16 cellular contexts compared by ENCODE assay signal in the genomic region with DNA sequence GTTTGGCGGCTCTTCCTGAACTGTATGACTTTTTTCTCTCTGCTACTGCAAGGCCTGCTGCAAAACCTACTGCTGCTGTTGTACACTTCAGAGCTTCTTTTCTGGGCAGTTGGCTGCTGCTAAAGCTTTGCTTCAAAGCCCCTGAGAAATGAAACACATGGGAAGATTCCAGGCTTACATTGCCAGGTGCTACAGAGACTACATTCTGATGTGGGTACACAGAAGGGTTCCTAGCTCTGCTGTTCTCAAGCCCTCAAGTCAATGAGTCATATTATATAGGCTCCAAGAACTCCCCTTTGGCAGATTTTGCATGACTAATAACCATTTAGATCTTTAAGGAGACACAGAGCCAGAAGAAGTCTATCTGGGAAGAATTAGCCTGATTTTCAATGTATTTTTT. TPM values are rescaled to one million over a fixed set of nuclear protein-coding genes. Genes with fewer than 3 reads are reported as not detected.
DNase-seq lines count a peak whose midpoint lies in the region; ATAC-seq and TF ChIP-seq lines count a peak whose summit lies in the region.
"Had no signal": no experiment of that assay in that cellular context is flagged by ENCODE, and none has a peak within 500 bp of the region (broad histone marks: within the 10 kb centered on the region; RNA-seq: fewer than 3 reads in every experiment).

No MANE protein-coding gene starts in this region.

- no peak for TF ChIP-seq POLR2A in IMR-90 (IDR thresholded peaks at IDR 0.05; ENCODE audit: low read depth, low read length)

- TF ChIP-seq RAD21 in IMR-90 (IDR thresholded peaks at IDR 0.05; ENCODE audit: low read length) = no peak

- dilution Hi-C loops in IMR-90 (cut with HindIII; ENCODE audit: low sequenced_read_pairs, unreplicated experiment) = no loop called here

- no peak overlapping the region for H3K4ac ChIP-seq in IMR-90 (ENCODE audit: low read depth, low read length)

- no peaks in the 10 kb centered on the region for H3K79me1 ChIP-seq in IMR-90 (ENCODE audit: low read depth in 1 of 2, low read length in 2 of 2)

- POLR2A ChIA-PET in IMR-90 (lab: Charles Lee; ENCODE audit: unreplicated experiment) = interaction anchor here (0.6 kb wide), 1 partner anchor 12 kb away, joined by 8 read pairs; no protein-coding TSS in a partner anchor
- POLR2A ChIA-PET in CD4-positive, alpha-beta T cell (lab: Charles Lee) = no interaction called here

- no peak overlapping the region for H3K56ac ChIP-seq in IMR-90 (ENCODE audit: extremely low read depth, insufficient read depth, low read length)

- no TSS peak for BruUV-seq in IMR-90 (replicated peaks; lab: Mats Ljungman, UMichigan)

- H2AK5ac ChIP-seq in IMR-90 (ENCODE audit: low read depth, low read length) = no peak overlapping the region

- no peak overlapping the region for H4K8ac ChIP-seq in IMR-90 (ENCODE audit: low read depth in 2 of 2, low read length in 2 of 2)

- H2BK5ac ChIP-seq in IMR-90 (ENCODE audit: low read depth, low read length, poor library complexity, severe bottlenecking) = no peak overlapping the region

- 0 out of 2 replicates have a peak overlapping the region, but pooled peaks have one; percentile 31 for H3K23ac ChIP-seq in IMR-90 (ENCODE audit: low read depth, low read length)

- in situ Hi-C loops in IMR-90 (cut with MboI; ENCODE audit: low sequenced_read_pairs) = no loop called here

- H3K9me1 ChIP-seq in IMR-90 (ENCODE audit: insufficient read depth, low read length) = no peaks in the 10 kb centered on the region

- H3K27ac ChIP-seq in DND-41 (ENCODE audit: low read length) (peak overlapping the region; percentile 2; the same call in 1 of the 2 replicates), IMR-90 (ENCODE audit: insufficient read depth, low read length) (no peak overlapping the region)
- H3K27ac ChIP-seq in CD4-positive, alpha-beta T cell (ENCODE audit: low read depth, low read length) = no peak overlapping the region
- H3K27ac ChIP-seq: BLaER1 treated with 17β-estradiol and CSF1 and Interleukin-3, amounts not matched to agents 10 nM and 100 nM; gastroesophageal sphincter; VCaP had no signal

- DNase-seq in DND-41 (peak; percentile 59), IMR-90 (peak; percentile 72), astrocyte of the hippocampus (ENCODE audit: low read depth, low spot score) (peak; percentile 23), hepatic stellate cell (ENCODE audit: low spot score) (peak; percentile 7), cardiac septum (ENCODE audit: low spot score) (no peak), NCI-H1092 (lab: John Stamatoyannopoulos, UW) (no peak)
- DNase-seq in CD4-positive, alpha-beta T cell = no peak
- DNase-seq: DMS153; effector memory CD4-positive, alpha-beta T cell; NCI-H187 treated with DMSO at 0.1 percent for 48 hours; NCI-H748 treated with DMSO at 0.1 percent for 48 hours had no signal

- no peak overlapping the region for H3K27ac Mint-ChIP-seq in CD4-positive, alpha-beta T cell
- H3K27ac Mint-ChIP-seq: natural killer cell treated with Interleukin-12 subunit alpha and Interleukin-12 subunit beta and Interleukin-15 and Interleukin-18, amount 100 ng/mL, for 72 hours had no signal

- no peak for TF ChIP-seq CTCF in DND-41 (IDR thresholded peaks at IDR 0.05; ENCODE audit: borderline replicate concordance, extremely low read depth, low read length, poor library complexity, severe bottlenecking)
- TF ChIP-seq CTCF in IMR-90 (conservative IDR thresholded peaks at IDR 0.05; ENCODE audit: low read depth, low read length) = no peak
- no peak for TF ChIP-seq CTCF in CD4-positive, alpha-beta T cell (IDR thresholded peaks at IDR 0.05)

- no peaks in the 10 kb centered on the region for H4K20me1 ChIP-seq in DND-41 (ENCODE audit: insufficient read depth, low read length)
- no peaks in the 10 kb centered on the region for H4K20me1 ChIP-seq in IMR-90 (ENCODE audit: insufficient read depth, low read length)
- H4K20me1 ChIP-seq: BLaER1 treated with 17β-estradiol and CSF1 and Interleukin-3, amounts not matched to agents 10 nM and 100 nM had no signal

- no peak overlapping the region for H2BK20ac ChIP-seq in IMR-90 (ENCODE audit: low read depth, low read length)

- H3K9me3 Mint-ChIP-seq in CD4-positive, alpha-beta T cell = no peaks in the 10 kb centered on the region
- H3K9me3 Mint-ChIP-seq: natural killer cell treated with Interleukin-12 subunit alpha and Interleukin-12 subunit beta and Interleukin-15 and Interleukin-18, amount 100 ng/mL, for 72 hours had no signal

- peaks cover 9% of the 10 kb centered on the region for H3K4me1 ChIP-seq in DND-41 (ENCODE audit: insufficient read depth, low read length)
- no peaks in the 10 kb centered on the region; the same call in 1 of the 2 replicates for H3K4me1 ChIP-seq in IMR-90 (ENCODE audit: control insufficient read depth, insufficient read depth, low read length)
- H3K4me1 ChIP-seq: BLaER1 treated with 17β-estradiol and CSF1 and Interleukin-3, amounts not matched to agents 10 nM and 100 nM; gastroesophageal sphincter had no signal

- no peak overlapping the region for H3K4me3 Mint-ChIP-seq in CD4-positive, alpha-beta T cell
- H3K4me3 Mint-ChIP-seq: natural killer cell treated with Interleukin-12 subunit alpha and Interleukin-12 subunit beta and Interleukin-15 and Interleukin-18, amount 100 ng/mL, for 72 hours had no signal

- intact Hi-C loops in IMR-90 (cut with micrococcal nuclease) = no loop called here
- intact Hi-C loops in cardiac septum (cut with DNase I) = no loop called here
- intact Hi-C loops in CD4-positive, alpha-beta T cell (cut with DNase I, micrococcal nuclease) = loop anchor here in 1 of 2 experiments (10.0 kb wide), 1 partner anchor 765 kb away; the partner anchor contains the start of gene MARS2

- no peak overlapping the region for H3K4me2 ChIP-seq in DND-41 (ENCODE audit: insufficient read depth, low read length)
- no peak overlapping the region for H3K4me2 ChIP-seq in IMR-90 (ENCODE audit: low read depth, low read length)
- H3K4me2 ChIP-seq: BLaER1 treated with 17β-estradiol and CSF1 and Interleukin-3, amounts not matched to agents 10 nM and 100 nM had no signal

- H3K9me3 ChIP-seq in DND-41 (ENCODE audit: insufficient read depth, low read length, severe bottlenecking) (no peaks in the 10 kb centered on the region), IMR-90 (ENCODE audit: control insufficient read depth, insufficient read depth, low read length) (no peaks in the 10 kb centered on the region)
- no peaks in the 10 kb centered on the region for H3K9me3 ChIP-seq in CD4-positive, alpha-beta T cell (ENCODE audit: control insufficient read depth, low read length)
- H3K9me3 ChIP-seq: BLaER1 treated with 17β-estradiol and CSF1 and Interleukin-3, amounts not matched to agents 10 nM and 100 nM; gastroesophageal sphincter had no signal

- peak; percentile 96 for ATAC-seq in DND-41 (ENCODE audit: insufficient read depth, low read depth)
- ATAC-seq in IMR-90 (ENCODE audit: low read depth) = peak; percentile 42; the same call in 1 of the 2 replicates
- no peak for ATAC-seq in CD4-positive, alpha-beta T cell (ENCODE audit: poor library complexity)
- ATAC-seq in HG02678 (IDR thresholded peaks at IDR 0.05; ENCODE audit: unreplicated experiment) = no peak
- ATAC-seq: gastroesophageal sphincter; natural killer cell treated with Interleukin-12 subunit alpha and Interleukin-12 subunit beta and Interleukin-15 and Interleukin-18, amount 100 ng/mL, for 72 hours had no signal

- H3K36me3 Mint-ChIP-seq in CD4-positive, alpha-beta T cell (ENCODE audit: low read depth) = no peaks in the 10 kb centered on the region
- H3K36me3 Mint-ChIP-seq: natural killer cell treated with Interleukin-12 subunit alpha and Interleukin-12 subunit beta and Interleukin-15 and Interleukin-18, amount 100 ng/mL, for 72 hours had no signal

- no peak overlapping the region for H2AFZ ChIP-seq in DND-41 (ENCODE audit: low read depth, low read length)
- H2AFZ ChIP-seq in IMR-90 (replicated peaks; ENCODE audit: low read length, poor library complexity) = no peak overlapping the region

- H3K18ac ChIP-seq in IMR-90 (ENCODE audit: low read depth, low read length) = no peak overlapping the region

- no peaks in the 10 kb centered on the region for H3K36me3 ChIP-seq in DND-41 (ENCODE audit: insufficient read depth, low read length)
- no peaks in the 10 kb centered on the region for H3K36me3 ChIP-seq in IMR-90 (ENCODE audit: control insufficient read depth, insufficient read depth, low read length)
- H3K36me3 ChIP-seq: BLaER1 treated with 17β-estradiol and CSF1 and Interleukin-3, amounts not matched to agents 10 nM and 100 nM; gastroesophageal sphincter had no signal

- H3K9ac ChIP-seq in DND-41 (ENCODE audit: low read depth, low read length) (no peak overlapping the region), IMR-90 (ENCODE audit: low read depth, low read length) (no peak overlapping the region)
- H3K9ac ChIP-seq: BLaER1 treated with 17β-estradiol and CSF1 and Interleukin-3, amounts not matched to agents 10 nM and 100 nM had no signal

- H2BK15ac ChIP-seq in IMR-90 (ENCODE audit: low read depth, low read length) = no peak overlapping the region

- no peak overlapping the region for H4K91ac ChIP-seq in IMR-90 (ENCODE audit: insufficient read depth, low read depth, low read length)

- no peaks in the 10 kb centered on the region for H3K79me2 ChIP-seq in DND-41 (ENCODE audit: insufficient read depth, low read length)

- no CpG with 5 or more reads among the region's 1 CpG for WGBS in IMR-90 (ENCODE audit: extremely low coverage in 2 of 2, insufficient read length in 1 of 2), 2 experiments

- no peak overlapping the region for H3K4me3 ChIP-seq in DND-41 (ENCODE audit: low read depth in 1 of 2, low read length in 2 of 2)
- H3K4me3 ChIP-seq in IMR-90 (ENCODE audit: insufficient read depth, low read depth, low read length) = no peak overlapping the region
- H3K4me3 ChIP-seq: BLaER1 treated with 17β-estradiol and CSF1 and Interleukin-3, amounts not matched to agents 10 nM and 100 nM; gastroesophageal sphincter had no signal

- no peaks in the 10 kb centered on the region for H3K27me3 Mint-ChIP-seq in CD4-positive, alpha-beta T cell

- no peak overlapping the region for H3K14ac ChIP-seq in IMR-90 (replicated peaks; ENCODE audit: low read depth, low read length)

- H3K27me3 ChIP-seq in DND-41 (ENCODE audit: insufficient read depth, low read length, poor library complexity) = no peaks in the 10 kb centered on the region
- H3K27me3 ChIP-seq in IMR-90 (ENCODE audit: control insufficient read depth, insufficient read depth, low read length) = no peaks in the 10 kb centered on the region
- no peaks in the 10 kb centered on the region for H3K27me3 ChIP-seq in CD4-positive, alpha-beta T cell (ENCODE audit: control insufficient read depth, insufficient read depth, low read length)
- H3K27me3 ChIP-seq: BLaER1 treated with 17β-estradiol and CSF1 and Interleukin-3, amounts not matched to agents 10 nM and 100 nM; gastroesophageal sphincter had no signal

- H2BK120ac ChIP-seq in IMR-90 (ENCODE audit: low read depth, low read length) = no peak overlapping the region

- H2AK9ac ChIP-seq in IMR-90 (replicated peaks; ENCODE audit: low read depth, low read length, poor library complexity) = no peak overlapping the region

- no peak overlapping the region for H4K5ac ChIP-seq in IMR-90 (ENCODE audit: low read depth, low read length)

- H3K4me1 Mint-ChIP-seq in CD4-positive, alpha-beta T cell (ENCODE audit: low read depth) = peaks cover 5% of the 10 kb centered on the region

- CTCF ChIA-PET in IMR-90 (lab: Yijun Ruan, JAX) = no interaction called here
- CTCF ChIA-PET in CD4-positive, alpha-beta T cell (lab: Charles Lee) = no interaction called here

RNA-seq across cellular contexts. Expression of gene PGAP1, which starts 12.9 kb away (rescaled TPM):
- total RNA-seq in IMR-90 (2012; rRNA removed) (5.7 and 6.7 TPM in 2 replicates), cardiac septum (7.7 TPM)
- polyA plus RNA-seq in IMR-90 (2012; rRNA removed) = 1.2 and 1.9 TPM in 2 replicates
- polyA plus RNA-seq in IMR-90 (2012; cell fraction: cytosol; rRNA removed) = 0.42 and 0.60 TPM in 2 replicates
- 0.95 and 5.9 TPM in 2 replicates for polyA plus RNA-seq in IMR-90 (2012; cell fraction: nucleus; rRNA removed; ENCODE audit: low replicate concordance)
- total RNA-seq in CD4-positive, alpha-beta T cell = 10 to 100 TPM; 10.3 to 11.3 TPM

Comparison
In these comparisons a context has a peak if more than half of its experiments do, and no peak if none do; other contexts are left out.
1. ATAC-seq: peak in DND-41 (single experiment) and IMR-90 (single experiment); none in CD4-positive, alpha-beta T cell (single experiment) and HG02678 (single experiment).
2. DNase-seq: peak in DND-41 (single experiment), IMR-90 (single experiment), astrocyte of the hippocampus (single experiment) and hepatic stellate cell (single experiment); none in cardiac septum (single experiment), NCI-H1092 (single experiment) and CD4-positive, alpha-beta T cell (0 of 10).